In genomic region chr1:11559211-11559970, GRCh38 we compare ENCODE assay signal across 26 cellular contexts.
DNase-seq lines count a peak whose midpoint lies in the region; ATAC-seq, FAIRE-seq and TF ChIP-seq lines count a peak whose summit lies in the region.
"Had no signal": no experiment of that assay in that cellular context is flagged by ENCODE, and none has a peak within 500 bp of the region (broad histone marks: within the 10 kb centered on the region; RNA-seq: fewer than 3 reads in every experiment).

No MANE protein-coding gene starts in this region.

- ATAC-seq in PC-3 (peak; percentile 56; the same call in 1 of the 2 replicates), HG02798 (IDR thresholded peaks at IDR 0.05; ENCODE audit: poor library complexity, unreplicated experiment) (no peak), HG02571 (IDR thresholded peaks at IDR 0.05; ENCODE audit: unreplicated experiment) (no peak)
- ATAC-seq: A549 had no signal

- POLR2A ChIA-PET in PC-3 (lab: Charles Lee; ENCODE audit: unreplicated experiment), result no interaction called here

- H3K9me2 ChIP-seq in PC-3 (replicated peaks; ENCODE audit: low read length), result no peaks in the 10 kb centered on the region

- no peak overlapping the region for H3K4me3 ChIP-seq in PC-3 (ENCODE audit: low read length)
- H3K4me3 ChIP-seq in bronchial epithelial cell (ENCODE audit: low read depth, low read length), result no peak overlapping the region
- no peak overlapping the region for H3K4me3 ChIP-seq in osteoblast (ENCODE audit: insufficient read depth, low read length)
- H3K4me3 ChIP-seq: A549, GM23248, PC-9, SK-N-MC had no signal

- no TSS peak for BruUV-seq in PC-3 (replicated peaks; lab: Mats Ljungman, UMichigan)

- H3F3A ChIP-seq in PC-3 (ENCODE audit: low read length, unreplicated experiment), result no peaks in the 10 kb centered on the region

- TF ChIP-seq CTCF in PC-3 (conservative IDR thresholded peaks at IDR 0.05; ENCODE audit: low read depth, low read length) (no peak), bronchial epithelial cell (IDR thresholded peaks at IDR 0.05; ENCODE audit: insufficient read depth, low read length, severe bottlenecking) (no peak), osteoblast (IDR thresholded peaks at IDR 0.05; ENCODE audit: extremely low read depth, low read depth, low read length) (no peak)

- no peak overlapping the region for H2AFZ ChIP-seq in PC-3 (ENCODE audit: low read length)
- no peak overlapping the region for H2AFZ ChIP-seq in osteoblast (ENCODE audit: low read length)
- H2AFZ ChIP-seq: GM23248, PC-9 had no signal

- H3K79me2 ChIP-seq in PC-3 (ENCODE audit: low read length), result no peaks in the 10 kb centered on the region
- no peaks in the 10 kb centered on the region for H3K79me2 ChIP-seq in osteoblast (ENCODE audit: insufficient read depth, low read length)

- peak; percentile 90 for DNase-seq in HPDE6-E6E7 (ENCODE audit: extremely low spot score)
- no peak for DNase-seq in PC-3
- DNase-seq in bronchial epithelial cell (ENCODE audit: low read depth), result peak; percentile 91
- DNase-seq in osteoblast (ENCODE audit: insufficient read length, low spot score, missing footprints), result peak; percentile 61
- DNase-seq in NCI-H1105 (lab: John Stamatoyannopoulos, UW), result no peak
- DNase-seq: AML-193; C1 segment of cervical spinal cord; CD4-positive, alpha-beta memory T cell; COR-L47; DMS53; GM23248; H7; IMR-90; NCI-H1092 treated with DMSO at 0.1 percent for 48 hours; NCI-H1436 treated with DMSO at 0.1 percent for 48 hours; NCI-H187 treated with DMSO at 0.1 percent for 48 hours; NCI-H2171 treated with DMSO at 0.1 percent for 48 hours; NCI-H446; PC-9; RPMI8226; SHP77 treated with DMSO at 0.1 percent for 48 hours had no signal

- peaks cover 75% of the 10 kb centered on the region for H3K27me3 ChIP-seq in PC-3 (ENCODE audit: low read length)
- no peaks in the 10 kb centered on the region for H3K27me3 ChIP-seq in bronchial epithelial cell (ENCODE audit: control insufficient read depth, insufficient read depth, low read length)
- peaks cover 18% of the 10 kb centered on the region for H3K27me3 ChIP-seq in osteoblast (ENCODE audit: insufficient read depth, low read length)

- peak; percentile 82 for FAIRE-seq in bronchial epithelial cell (lab: Jason Lieb, UNC)
- FAIRE-seq: A549, GM18507 had no signal

- H3K4me2 ChIP-seq in PC-3 (ENCODE audit: low read length) (no peak overlapping the region), osteoblast (ENCODE audit: insufficient read depth, low read length) (no peak overlapping the region)
- H3K4me2 ChIP-seq: A549, PC-9 had no signal

- no peak overlapping the region for H3K9ac ChIP-seq in PC-3 (ENCODE audit: low read length)
- H3K9ac ChIP-seq: GM23248 had no signal

- intact Hi-C loops in PC-3 (cut with micrococcal nuclease), result no loop called here

- CTCF ChIA-PET in PC-3 (lab: Charles Lee), result no interaction called here

- no peaks in the 10 kb centered on the region for H3K36me3 ChIP-seq in PC-3 (ENCODE audit: low read depth, low read length)
- H3K36me3 ChIP-seq in bronchial epithelial cell (ENCODE audit: control insufficient read depth, insufficient read depth, low read length), result no peaks in the 10 kb centered on the region
- H3K36me3 ChIP-seq in osteoblast (ENCODE audit: insufficient read depth, low read length), result no peaks in the 10 kb centered on the region

- H4K20me1 ChIP-seq in PC-3 (ENCODE audit: low read length) (no peaks in the 10 kb centered on the region), osteoblast (ENCODE audit: insufficient read depth, low read length) (no peaks in the 10 kb centered on the region)

- H3K27ac ChIP-seq in PC-3 (ENCODE audit: low read length), result no peak overlapping the region
- H3K27ac ChIP-seq in osteoblast (ENCODE audit: low read depth, low read length), result no peak overlapping the region
- H3K27ac ChIP-seq: A549, GM23248, PC-9, SK-N-MC had no signal

- H3K4me1 ChIP-seq in PC-3 (ENCODE audit: insufficient read depth, low read length) (no peaks in the 10 kb centered on the region), osteoblast (ENCODE audit: insufficient read depth, low read length) (no peaks in the 10 kb centered on the region)
- H3K4me1 ChIP-seq: A549 had no signal

- H3K9me3 ChIP-seq in PC-3 (ENCODE audit: low read length), result no peaks in the 10 kb centered on the region
- H3K9me3 ChIP-seq in osteoblast (ENCODE audit: low read depth, low read length), result no peaks in the 10 kb centered on the region
- H3K9me3 ChIP-seq: A549 had no signal

Comparison
In these comparisons a context has a peak if more than half of its experiments do, and no peak if none do; other contexts are left out.
1. DNase-seq: peak in HPDE6-E6E7 (single experiment), bronchial epithelial cell (single experiment) and osteoblast (single experiment); none in PC-3 (single experiment) and NCI-H1105 (single experiment).